In the genomic region with DNA sequence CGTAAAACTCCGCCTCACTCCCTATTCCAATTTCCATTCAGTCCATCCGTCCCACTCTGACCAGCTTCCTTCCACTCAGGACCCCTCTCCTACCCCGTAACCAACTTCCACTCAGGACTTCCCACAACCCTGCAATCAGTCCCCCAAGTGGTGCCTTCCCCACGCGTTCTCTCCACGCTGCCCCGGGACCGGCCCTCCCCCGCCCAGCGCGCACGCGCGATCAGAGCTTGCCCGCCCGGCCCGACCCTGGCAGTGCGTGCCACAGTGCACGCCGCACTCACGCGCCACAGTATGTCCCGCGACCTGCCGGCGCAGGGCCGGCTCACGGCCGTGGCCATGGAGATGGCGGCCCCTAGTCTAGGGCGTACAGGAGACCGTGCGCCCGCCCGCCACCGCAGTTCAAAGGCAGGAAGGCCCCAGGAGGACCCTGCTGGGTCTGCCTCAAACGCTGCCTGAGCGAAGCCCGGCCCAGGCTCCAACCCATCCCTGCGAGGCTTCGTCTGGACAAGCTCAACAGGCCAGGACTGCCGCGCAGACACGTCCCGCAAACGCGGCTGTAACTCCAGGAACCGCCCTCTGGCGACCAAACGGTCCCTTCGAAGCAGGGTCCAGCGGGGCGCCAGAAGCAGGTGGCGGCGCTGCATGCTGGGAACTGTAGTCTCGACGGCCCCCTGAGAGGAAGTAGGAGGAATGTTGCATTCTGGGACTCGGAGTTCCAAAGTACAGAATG, we compare ENCODE assay signal across 8 cellular contexts. TPM values are rescaled to one million over a fixed set of nuclear protein-coding genes. Genes with fewer than 3 reads are reported as not detected.
DNase-seq lines count a peak whose midpoint lies in the region; ATAC-seq and TF ChIP-seq lines count a peak whose summit lies in the region.

A gene with protein sequence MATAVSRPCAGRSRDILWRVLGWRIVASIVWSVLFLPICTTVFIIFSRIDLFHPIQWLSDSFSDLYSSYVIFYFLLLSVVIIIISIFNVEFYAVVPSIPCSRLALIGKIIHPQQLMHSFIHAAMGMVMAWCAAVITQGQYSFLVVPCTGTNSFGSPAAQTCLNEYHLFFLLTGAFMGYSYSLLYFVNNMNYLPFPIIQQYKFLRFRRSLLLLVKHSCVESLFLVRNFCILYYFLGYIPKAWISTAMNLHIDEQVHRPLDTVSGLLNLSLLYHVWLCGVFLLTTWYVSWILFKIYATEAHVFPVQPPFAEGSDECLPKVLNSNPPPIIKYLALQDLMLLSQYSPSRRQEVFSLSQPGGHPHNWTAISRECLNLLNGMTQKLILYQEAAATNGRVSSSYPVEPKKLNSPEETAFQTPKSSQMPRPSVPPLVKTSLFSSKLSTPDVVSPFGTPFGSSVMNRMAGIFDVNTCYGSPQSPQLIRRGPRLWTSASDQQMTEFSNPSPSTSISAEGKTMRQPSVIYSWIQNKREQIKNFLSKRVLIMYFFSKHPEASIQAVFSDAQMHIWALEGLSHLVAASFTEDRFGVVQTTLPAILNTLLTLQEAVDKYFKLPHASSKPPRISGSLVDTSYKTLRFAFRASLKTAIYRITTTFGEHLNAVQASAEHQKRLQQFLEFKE (minus strand): TSS at position 373 of the 730 bp plus-strand sequence. CDS start 35 bp downstream, at position 338.

- H3K27me3 ChIP-seq in CD8-positive, alpha-beta memory T cell (ENCODE audit: insufficient read depth, low read length, poor library complexity, severe bottlenecking), result no peaks in the 10 kb centered on the region
- no peaks in the 10 kb centered on the region for H3K27me3 ChIP-seq in lung (ENCODE audit: control insufficient read depth, insufficient read depth)

- peaks cover 4% of the 10 kb centered on the region for H3K4me1 ChIP-seq in CD8-positive, alpha-beta memory T cell (ENCODE audit: insufficient read depth, low read length)
- H3K4me1 ChIP-seq in lung (ENCODE audit: control insufficient read depth in 2 of 2, insufficient read depth in 2 of 2, low read length in 2 of 2), result peaks cover 0 to 2% of the 10 kb centered on the region in 2 donors

- CTCF ChIA-PET in CD8-positive, alpha-beta memory T cell (lab: Charles Lee), result interaction anchor here (0.8 to 1.9 kb wide), 3 partner anchors 11 to 112 kb away, joined by 3 to 6 read pairs (median 3); a partner anchor contains a TSS

- H3K27ac Mint-ChIP-seq in CD8-positive, alpha-beta memory T cell, result peak within 1 kb of the TSS; percentile 94 to 99 (median 98)

- DNase-seq in CD8-positive, alpha-beta memory T cell, result peak; percentile 79 to 95 (median 91)
- DNase-seq in HS-5 (ENCODE audit: low read depth), result peak; percentile 88
- DNase-seq in NK-92 treated with Interleukin-12 subunit alpha and Interleukin-12 subunit beta, amount 100 ng/mL, for 24 hours (lab: John Stamatoyannopoulos, UW), result peak; percentile 89
- peak; percentile 97 for DNase-seq in activated CD8-positive, alpha-beta memory T cell treated with anti-CD3 and anti-CD28 coated beads for 24 hours
- DNase-seq in effector CD4-positive, alpha-beta T cell, result peak; percentile 86
- peak; percentile 93 for DNase-seq in lung (ENCODE audit: low spot score)
- DNase-seq in stimulated activated CD4-positive, alpha-beta T cell treated with anti-CD3 and anti-CD28 coated beads, TNF-alpha, amount 100 ng/mL, for 4 hours (ENCODE audit: low read depth in 3 of 3), result peak; percentile 77 to 86 (median 83)

- H3K4me1 Mint-ChIP-seq in CD8-positive, alpha-beta memory T cell, result peaks cover 21 to 33% (median 30%) of the 10 kb centered on the region in 3 donors

- H3K9me3 Mint-ChIP-seq in CD8-positive, alpha-beta memory T cell, result peaks cover 0 to 12% (median 10%) of the 10 kb centered on the region in 5 donors

- H3K4me3 ChIP-seq in CD8-positive, alpha-beta memory T cell (ENCODE audit: low read length), result peak within 1 kb of the TSS; percentile 92
- H3K4me3 ChIP-seq in lung, result peak within 1 kb of the TSS; percentile 98

- POLR2A ChIA-PET in CD8-positive, alpha-beta memory T cell (lab: Charles Lee), result interaction anchor here (2.0 kb wide), 1 partner anchor 108 kb away, joined by 7 read pairs; a partner anchor contains a TSS

- ATAC-seq in GM19468 (IDR thresholded peaks at IDR 0.05; ENCODE audit: extremely low read depth, unreplicated experiment), result peak; percentile 81
- peak; percentile 97 for ATAC-seq in lung (ENCODE audit: insufficient read depth, low FRiP score)

- H3K27me3 Mint-ChIP-seq in CD8-positive, alpha-beta memory T cell, result peaks cover 6 to 7% of the 10 kb centered on the region in 2 donors

- peak within 1 kb of the TSS; percentile 89 to 99 (median 98) for H3K4me3 Mint-ChIP-seq in CD8-positive, alpha-beta memory T cell

- peaks cover 2 to 11% (median 3%) of the 10 kb centered on the region in 3 donors for H3K36me3 Mint-ChIP-seq in CD8-positive, alpha-beta memory T cell

- WGBS in lung, 2 donors, result 0 to 1% methylated on average over 59 of the region's 59 CpGs

- H3K36me3 ChIP-seq in CD8-positive, alpha-beta memory T cell (ENCODE audit: insufficient read depth, low read length), result no peaks in the 10 kb centered on the region
- H3K36me3 ChIP-seq in lung (ENCODE audit: control insufficient read depth in 2 of 2, insufficient read depth in 2 of 2, low read length in 2 of 2), result no peaks in the 10 kb centered on the region

- TF ChIP-seq CTCF in lung (IDR thresholded peaks at IDR 0.05; ENCODE audit: control extremely low read depth, extremely low read depth), result no peak

- H3K27ac ChIP-seq in CD8-positive, alpha-beta memory T cell (ENCODE audit: low read depth, low read length), result peak within 1 kb of the TSS; percentile 96
- peak within 1 kb of the TSS; percentile 95 to 99 for H3K27ac ChIP-seq in lung (ENCODE audit: low read depth in 1 of 2, low read length in 1 of 2)

- no peaks in the 10 kb centered on the region for H3K9me3 ChIP-seq in CD8-positive, alpha-beta memory T cell (ENCODE audit: low read length)
- peaks cover 0 to 2% of the 10 kb centered on the region in 2 donors for H3K9me3 ChIP-seq in lung (ENCODE audit: control insufficient read depth in 2 of 2, insufficient read depth in 1 of 2, low read length in 1 of 2)

RNA-seq across cellular contexts. Expression of the gene that starts here (rescaled TPM):
- total RNA-seq in CD8-positive, alpha-beta memory T cell, result 10 to 100 TPM; 38.8 to 40.3 TPM
- polyA plus RNA-seq in CD8-positive, alpha-beta memory T cell, result 6.4 TPM
- total RNA-seq in lung, result 10 to 100 TPM in 1 of 2 donors, 1 to 10 TPM in 1; 8.7 to 16.7 TPM
- 1 to 10 TPM; 3.9 to 6.4 TPM for polyA plus RNA-seq in lung

Comparison
In these comparisons a context has a peak if more than half of its experiments do, and no peak if none do; other contexts are left out.
1. Peak in every context shown above with its lines: DNase-seq, ATAC-seq, H3K4me3 ChIP-seq and H3K27ac ChIP-seq.